In the genomic region with DNA sequence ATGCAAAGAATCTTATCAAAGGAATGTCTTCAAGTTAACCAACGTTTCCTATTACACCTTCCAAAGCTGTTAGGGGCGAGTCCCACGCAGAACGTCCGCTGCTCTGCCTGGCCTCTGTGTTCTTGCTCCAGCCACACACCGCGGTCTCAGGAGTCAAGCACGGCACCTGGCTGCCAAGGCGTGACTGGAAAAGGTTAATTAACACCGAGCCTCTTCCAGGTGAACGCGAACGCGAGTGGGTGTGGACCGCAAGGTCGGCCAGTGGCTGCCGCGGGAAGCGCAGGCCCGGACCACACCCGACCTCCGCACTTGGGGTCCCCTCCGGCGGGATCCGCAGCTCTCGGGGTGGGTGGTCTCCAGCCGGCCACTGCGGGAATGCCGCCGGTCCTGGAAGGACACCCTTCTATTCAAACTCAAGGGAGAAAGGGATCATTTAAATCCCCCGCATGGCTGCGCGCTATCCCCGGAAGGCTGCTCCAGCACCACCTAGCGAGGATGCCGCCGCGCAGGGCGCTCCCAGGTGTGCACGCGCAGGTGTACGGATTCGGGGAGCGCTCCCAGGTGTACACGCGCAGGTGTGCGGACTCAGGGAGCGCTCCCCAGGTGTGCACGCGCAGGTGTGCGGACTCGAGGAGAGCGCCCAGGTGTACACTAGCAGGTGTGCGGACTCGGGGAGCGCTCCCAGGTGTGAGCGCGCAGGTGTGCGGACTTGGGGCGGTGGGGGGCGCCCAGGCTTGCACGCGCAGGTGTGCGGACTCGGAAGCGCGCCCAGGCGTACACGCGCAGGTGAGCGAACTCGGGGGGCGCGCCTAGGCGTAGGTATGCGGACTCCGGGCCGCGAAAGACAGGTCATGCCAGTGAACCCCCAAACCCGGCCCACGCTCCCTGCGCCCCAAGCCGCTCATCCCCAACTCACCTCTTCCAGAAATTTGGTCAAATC, we compare ENCODE assay signal across 8 cellular contexts. TPM values are rescaled to one million over a fixed set of nuclear protein-coding genes. Genes with fewer than 3 reads are reported as not detected.
DNase-seq lines count a peak whose midpoint lies in the region; ATAC-seq, FAIRE-seq and TF ChIP-seq lines count a peak whose summit lies in the region.

No MANE protein-coding gene starts in this region.

- TF ChIP-seq EP300 in GM12878 (IDR thresholded peaks at IDR 0.05; ENCODE audit: borderline replicate concordance in 1 of 2, control insufficient read depth in 1 of 2, low read depth in 2 of 2, low read length in 2 of 2) = no peak

- H3K9me3 ChIP-seq in GM12878 (replicated peaks; ENCODE audit: control insufficient read depth, insufficient read depth, low read length) (no peaks in the 10 kb centered on the region; the same call in 2 of the 3 replicates), kidney (ENCODE audit: control insufficient read depth in 1 of 2, low read length in 2 of 2) (no peaks in the 10 kb centered on the region), subcutaneous abdominal adipose tissue (ENCODE audit: control insufficient read depth in 5 of 5, low read length in 5 of 5) (no peaks in the 10 kb centered on the region)

- H3K4me3 ChIP-seq in GM12878 (peak overlapping the region; percentile 68), kidney (ENCODE audit: low read length in 2 of 2) (peak overlapping the region; percentile 96 to 97), subcutaneous abdominal adipose tissue (ENCODE audit: low read depth in 1 of 5, low read length in 5 of 5) (peak overlapping the region; percentile 79 to 96 (median 95))

- in situ Hi-C loops in GM12878 (cut with MboI) = no loop called here

- TF ChIP-seq CTCF in GM12878 (IDR thresholded peaks at IDR 0.05 in 2 of 3, conservative IDR thresholded peaks at IDR 0.05 in 1 of 3; ENCODE audit: control insufficient read depth in 2 of 3, extremely low read depth in 1 of 3, insufficient read depth in 1 of 3, low read depth in 3 of 3, low read length in 3 of 3) = no peak
- peak; percentile 38 for TF ChIP-seq CTCF in kidney (IDR thresholded peaks at IDR 0.05; ENCODE audit: borderline replicate concordance, extremely low read depth, insufficient read depth)

- BruUV-seq in GM12878 (replicated peaks; lab: Mats Ljungman, UMichigan) = no TSS peak

- no peak for FAIRE-seq in GM12878 (lab: Jason Lieb, UNC)
- no peak for FAIRE-seq in kidney (lab: Jason Lieb, UNC)

- no peaks in the 10 kb centered on the region for H4K20me1 ChIP-seq in GM12878 (ENCODE audit: control insufficient read depth, insufficient read depth)

- RAD21 ChIA-PET in GM12878 (lab: Charles Lee; ENCODE audit: unreplicated experiment) = interaction anchor here (1.9 kb wide), 1 partner anchor 27 kb away, joined by 7 read pairs; no protein-coding TSS in a partner anchor

- SMC1A ChIA-PET in GM12878 (lab: Charles Lee; ENCODE audit: uncharacterized antibody, unreplicated experiment) = no interaction called here

- POLR2A ChIA-PET in GM12878 (lab: Charles Lee) = no interaction called here

- H3K27me3 ChIP-seq in GM12878 (replicated peaks in 1 of 2; ENCODE audit: control insufficient read depth in 2 of 2, insufficient read depth in 2 of 2, low read length in 1 of 2) = no peaks in the 10 kb centered on the region
- H3K27me3 ChIP-seq in subcutaneous abdominal adipose tissue (ENCODE audit: control insufficient read depth in 5 of 5, insufficient read depth in 4 of 5, low read length in 5 of 5) = no peaks in the 10 kb centered on the region

- H3K79me2 ChIP-seq in GM12878 (ENCODE audit: control insufficient read depth, insufficient read depth, low read length) = peaks cover 5% of the 10 kb centered on the region; the same call in 1 of the 2 replicates

- H3K27ac ChIP-seq in GM12878 (ENCODE audit: control insufficient read depth, insufficient read depth) (no peak overlapping the region), kidney (ENCODE audit: low read depth in 2 of 2, low read length in 2 of 2) (peak overlapping the region; percentile 95 to 96), subcutaneous abdominal adipose tissue (ENCODE audit: low read depth, low read length) (peak overlapping the region; percentile 95)

- CTCF ChIA-PET in GM12878 (lab: Yijun Ruan, JAX) = interaction anchor here (0.6 to 1.1 kb wide), 2 partner anchors 52 to 206 kb away, joined by 3 read pairs; no protein-coding TSS in a partner anchor

- peak overlapping the region; percentile 67; the same call in 1 of the 2 replicates for H3K9ac ChIP-seq in GM12878 (ENCODE audit: control insufficient read depth, insufficient read depth, low read length)
- H3K9ac ChIP-seq in kidney (ENCODE audit: low read length in 2 of 2) = peak overlapping the region; percentile 74 to 95
- H3K9ac ChIP-seq in subcutaneous abdominal adipose tissue (ENCODE audit: low read length in 5 of 5) = peak overlapping the region; percentile 82 to 97 (median 90)

- intact Hi-C loops in GM12878 (cut with micrococcal nuclease; ENCODE audit: unreplicated experiment) (loop anchor here (5.0 kb wide), 1 partner anchor 206 kb away; a partner anchor contains a TSS), kidney (cut with DNase I) (no loop called here)

- H2AFZ ChIP-seq in GM12878 (ENCODE audit: control insufficient read depth, low read depth, low read length) = peak overlapping the region; percentile 91

- TF ChIP-seq RAD21 in GM12878 (IDR thresholded peaks at IDR 0.05; ENCODE audit: insufficient read depth, low read depth, low read length) = no peak

- H3K4me2 ChIP-seq in GM12878 (ENCODE audit: control insufficient read depth, insufficient read depth) = peak overlapping the region; percentile 76

- H3K4me1 ChIP-seq in GM12878 (ENCODE audit: control insufficient read depth, insufficient read depth, low read length) (peaks cover 3% of the 10 kb centered on the region), kidney (ENCODE audit: control insufficient read depth in 1 of 2, insufficient read depth in 1 of 2, low read depth in 1 of 2, low read length in 2 of 2) (peaks cover 14 to 15% of the 10 kb centered on the region in 2 donors), subcutaneous abdominal adipose tissue (ENCODE audit: control insufficient read depth in 5 of 5, insufficient read depth in 5 of 5, low read length in 5 of 5) (peaks cover 0 to 66% (median 48%) of the 10 kb centered on the region in 5 donors)

- no peak for ATAC-seq in GM12878
- ATAC-seq in HG03139 (IDR thresholded peaks at IDR 0.05; ENCODE audit: unreplicated experiment) = no peak

- DNase-seq in NCI-H2171 treated with DMSO at 0.1 percent for 48 hours (lab: John Stamatoyannopoulos, UW) (peak; percentile 1), NCI-H2171 (lab: John Stamatoyannopoulos, UW) (no peak), NCI-H2107 (lab: John Stamatoyannopoulos, UW) (peak; percentile 45), GM12878 (ENCODE audit: low read depth, low spot score) (no peak), kidney (peak; percentile 81)
- no peak for DNase-seq in activated CD4-positive, CD25-positive, alpha-beta regulatory T cell treated with anti-CD3 and anti-CD28 coated beads, Interleukin-2, amount 50 U/mL, for 72 hours

- H3K36me3 ChIP-seq in GM12878 (ENCODE audit: control insufficient read depth in 2 of 2, insufficient read depth in 2 of 2, low read length in 1 of 2) (no peaks in the 10 kb centered on the region), kidney (ENCODE audit: control insufficient read depth in 1 of 2, insufficient read depth in 2 of 2, low read length in 2 of 2) (peaks cover 0 to 11% of the 10 kb centered on the region in 2 donors), subcutaneous abdominal adipose tissue (ENCODE audit: control insufficient read depth in 5 of 5, insufficient read depth in 5 of 5, low read length in 5 of 5) (no peaks in the 10 kb centered on the region)

- WGBS in GM12878 (ENCODE audit: insufficient coverage, insufficient replicate concordance, low lambda C conversion rate, missing lambda C conversion rate) = 32% methylated on average over 83 of the region's 83 CpGs

- TF ChIP-seq POLR2A in GM12878 (IDR thresholded peaks at IDR 0.05; ENCODE audit: low read depth, low read length) = no peak

TF ChIP-seq in GM12878, 131 proteins besides CTCF, POLR2A, EP300 and RAD21 (continues in another document):
- no peak for TF ChIP-seq BMI1 (IDR thresholded peaks at IDR 0.05; ENCODE audit: borderline replicate concordance)

RNA-seq across cellular contexts. Expression of a gene that starts 0.7 kb away (rescaled TPM):
- 49.2 and 49.6 TPM in 2 replicates for total RNA-seq in GM12878 (2013; cell fraction: nucleolus; rRNA removed)
- total RNA-seq in GM12878 (2014; rRNA removed) (63.2 and 76.9 TPM in 2 replicates), GM12878 (2014; rRNA removed; fragmentation: Illumina TruSeq; extraction: Trizol) (63.9 and 68.7 TPM in 2 replicates), GM12878 (2021) (60.2 and 60.4 TPM in 2 replicates), kidney (243 TPM)
- polyA plus RNA-seq in GM12878 (2011; ENCODE audit: low read depth) = 29.6 TPM
- polyA plus RNA-seq in GM12878 (2011; rRNA removed) (106 and 119 TPM in 2 replicates), GM12878 (2014; fragmentation: Illumina TruSeq; extraction: Trizol) (78.6 and 87.4 TPM in 2 replicates), GM12878 (2014; fragmentation: Nextera tagmentation; extraction: Ambion mirVana) (100 to 1,000 TPM; 120 to 129 TPM), GM12878 (2014; rRNA removed) (57.8 and 76.8 TPM in 2 replicates), GM12878 (2016; fragmentation: Nextera tagmentation; extraction: Ambion mirVana) (100 to 1,000 TPM; 119 to 122 TPM), kidney (ENCODE audit: insufficient read depth, low read depth, low replicate concordance) (1,143 TPM)
- 126 and 164 TPM in 2 replicates for polyA plus RNA-seq in GM12878 (2011; cell fraction: cytosol; rRNA removed)
- 57.7 and 65.9 TPM in 2 replicates for polyA plus RNA-seq in GM12878 (2011; cell fraction: nucleus; rRNA removed)
- polyA plus RNA-seq in GM12878 (2012) = 46.7 and 56.5 TPM in 2 replicates
- 30.7 and 34.2 TPM in 2 replicates for polyA minus RNA-seq in GM12878 (2011; rRNA and poly(A)+ RNA removed)
- 8.8 and 20.5 TPM in 2 replicates for polyA minus RNA-seq in GM12878 (2011; cell fraction: cytosol; rRNA and poly(A)+ RNA removed)
- polyA minus RNA-seq in GM12878 (2011; cell fraction: nucleus; rRNA and poly(A)+ RNA removed) = 8.0 and 8.1 TPM in 2 replicates

RNA-seq across cellular contexts. Expression of a gene that starts 24.5 kb away (rescaled TPM):
- total RNA-seq in GM12878 (2013; cell fraction: nucleolus; rRNA removed) = not detected in 2 replicates
- not detected in 2 replicates for total RNA-seq in GM12878 (2014; rRNA removed)
- total RNA-seq in GM12878 (2014; rRNA removed; fragmentation: Illumina TruSeq; extraction: Trizol) = not detected in 2 replicates
- not detected in 2 replicates for total RNA-seq in GM12878 (2021)
- polyA plus RNA-seq in GM12878 (2011; ENCODE audit: low read depth) = not detected
- polyA plus RNA-seq in GM12878 (2011; rRNA removed) = not detected in 2 replicates
- polyA plus RNA-seq in GM12878 (2011; cell fraction: cytosol; rRNA removed) = not detected in 2 replicates
- not detected in 2 replicates for polyA plus RNA-seq in GM12878 (2011; cell fraction: nucleus; rRNA removed)
- polyA plus RNA-seq in GM12878 (2012) = not detected in 2 replicates
- not detected in 2 replicates for polyA plus RNA-seq in GM12878 (2014; fragmentation: Illumina TruSeq; extraction: Trizol)
- polyA plus RNA-seq in GM12878 (2014; fragmentation: Nextera tagmentation; extraction: Ambion mirVana) = not detected
- polyA plus RNA-seq in GM12878 (2014; rRNA removed) = not detected in 2 replicates
- not detected for polyA plus RNA-seq in GM12878 (2016; fragmentation: Nextera tagmentation; extraction: Ambion mirVana)
- not detected in 2 replicates for polyA minus RNA-seq in GM12878 (2011; rRNA and poly(A)+ RNA removed)
- not detected in 2 replicates for polyA minus RNA-seq in GM12878 (2011; cell fraction: cytosol; rRNA and poly(A)+ RNA removed)
- polyA minus RNA-seq in GM12878 (2011; cell fraction: nucleus; rRNA and poly(A)+ RNA removed) = not detected in 2 replicates
- not detected for total RNA-seq in kidney
- polyA plus RNA-seq in kidney (ENCODE audit: insufficient read depth, low read depth, low replicate concordance) = not detected

Comparison
In these comparisons a context has a peak if more than half of its experiments do, and no peak if none do; other contexts are left out.
1. DNase-seq: peak in NCI-H2171 treated with DMSO at 0.1 percent for 48 hours (single experiment), NCI-H2107 (single experiment) and kidney (single experiment); none in NCI-H2171 (single experiment), GM12878 (single experiment) and activated CD4-positive, CD25-positive, alpha-beta regulatory T cell treated with anti-CD3 and anti-CD28 coated beads, Interleukin-2, amount 50 U/mL, for 72 hours (single experiment).
2. Peak in every context shown above with its lines, with median percentiles within 50 percentile points of each other: H3K4me3 ChIP-seq and H3K9ac ChIP-seq.